In the genomic region with DNA sequence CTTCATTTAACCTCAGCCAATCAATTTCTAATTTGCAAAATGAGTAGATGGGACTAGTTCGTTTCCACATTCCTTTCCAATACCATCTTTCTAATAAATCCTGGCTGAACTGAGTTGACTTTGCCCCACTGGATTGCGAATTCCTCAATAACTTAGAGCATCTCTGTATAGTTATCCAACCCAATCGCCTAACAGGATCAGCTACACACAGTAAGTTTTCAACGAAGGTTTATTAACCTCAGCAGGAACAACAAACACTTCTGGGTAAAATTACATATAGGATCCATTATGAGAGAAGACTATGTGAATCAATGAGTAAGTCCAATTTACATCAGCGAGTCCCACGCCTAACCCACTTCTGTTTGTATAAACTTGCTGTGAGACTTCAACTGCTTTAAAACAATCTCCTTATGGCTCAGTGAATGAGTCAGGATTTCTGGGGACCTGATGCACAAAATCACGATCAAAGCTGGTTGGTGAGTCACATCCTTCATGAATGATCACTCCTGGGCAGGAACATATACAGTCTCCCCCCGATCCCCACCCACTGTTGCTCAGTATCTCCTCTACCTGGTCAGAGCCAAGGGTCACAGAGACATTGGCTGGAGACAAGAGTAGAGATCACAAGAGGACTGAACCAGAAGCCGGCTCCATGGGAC, we compare ENCODE assay signal across 14 cellular contexts.
DNase-seq lines count a peak whose midpoint lies in the region; ATAC-seq and TF ChIP-seq lines count a peak whose summit lies in the region.
"Had no signal": no experiment of that assay in that cellular context is flagged by ENCODE, and none has a peak within 500 bp of the region (broad histone marks: within the 10 kb centered on the region; RNA-seq: fewer than 3 reads in every experiment).

No MANE protein-coding gene starts in this region.

- H3K27me3 Mint-ChIP-seq in naive thymus-derived CD4-positive, alpha-beta T cell, result peaks cover 0 to 17% (median 5%) of the 10 kb centered on the region in 5 donors

- H3K4me2 ChIP-seq in PC-3 (ENCODE audit: low read length), result peak overlapping the region; percentile 61
- H3K4me2 ChIP-seq in fibroblast of lung (ENCODE audit: extremely low read depth, insufficient read depth, low read length), result no peak overlapping the region

- no peaks in the 10 kb centered on the region for H3K36me3 Mint-ChIP-seq in naive thymus-derived CD4-positive, alpha-beta T cell

- BruUV-seq in PC-3 (replicated peaks; lab: Mats Ljungman, UMichigan) (no TSS peak), A673 (replicated peaks; lab: Mats Ljungman, UMichigan) (no TSS peak)

- no peak overlapping the region for H3K4me3 Mint-ChIP-seq in naive thymus-derived CD4-positive, alpha-beta T cell
- H3K4me3 Mint-ChIP-seq: activated B cell treated with CpG ODN at 0.5 μM for 24 hours had no signal

- H4K20me1 ChIP-seq in PC-3 (ENCODE audit: low read length), result no peaks in the 10 kb centered on the region
- H4K20me1 ChIP-seq in fibroblast of lung (ENCODE audit: control insufficient read depth, extremely low read depth, insufficient read depth, low read length), result no peaks in the 10 kb centered on the region

- H3K9ac ChIP-seq in PC-3 (ENCODE audit: low read length), result peak overlapping the region; percentile 52
- H3K9ac ChIP-seq in fibroblast of lung (ENCODE audit: insufficient read depth, low read length), result no peak overlapping the region

- H3K4me1 Mint-ChIP-seq in naive thymus-derived CD4-positive, alpha-beta T cell, result peaks cover 0 to 2% (median 0%) of the 10 kb centered on the region in 7 donors
- H3K4me1 Mint-ChIP-seq: activated B cell treated with CpG ODN at 0.5 μM for 24 hours had no signal

- H3K4me3 ChIP-seq in PC-3 (ENCODE audit: low read length), result no peak overlapping the region
- no peak overlapping the region for H3K4me3 ChIP-seq in fibroblast of lung (replicated peaks in 1 of 4; ENCODE audit: control extremely low read depth in 1 of 4, insufficient read depth in 1 of 4, low read depth in 3 of 4, low read length in 4 of 4)
- H3K4me3 ChIP-seq in A673 (ENCODE audit: low read depth, low read length, poor library complexity, severe bottlenecking), result no peak overlapping the region
- no peak overlapping the region for H3K4me3 ChIP-seq in naive thymus-derived CD4-positive, alpha-beta T cell (ENCODE audit: low read length)

- CTCF ChIA-PET in PC-3 (lab: Charles Lee) (no interaction called here), A673 (lab: Charles Lee) (no interaction called here)
- CTCF ChIA-PET in naive thymus-derived CD4-positive, alpha-beta T cell (lab: Charles Lee), result no interaction called here

- ATAC-seq in PC-3, result peak; percentile 82
- ATAC-seq in naive thymus-derived CD4-positive, alpha-beta T cell, result no peak

- H3K79me2 ChIP-seq in PC-3 (ENCODE audit: low read length) (no peaks in the 10 kb centered on the region), fibroblast of lung (ENCODE audit: control insufficient read depth, insufficient read depth, low read length) (no peaks in the 10 kb centered on the region)

- H3K4me1 ChIP-seq in PC-3 (ENCODE audit: insufficient read depth, low read length) (peaks cover 15% of the 10 kb centered on the region), fibroblast of lung (ENCODE audit: control insufficient read depth, extremely low read depth, insufficient read depth, low read length) (no peaks in the 10 kb centered on the region), A673 (ENCODE audit: insufficient read depth, low read length, poor library complexity, severe bottlenecking) (no peaks in the 10 kb centered on the region)
- H3K4me1 ChIP-seq in naive thymus-derived CD4-positive, alpha-beta T cell (ENCODE audit: control insufficient read depth in 2 of 2, insufficient read depth in 2 of 2, low read length in 2 of 2), result no peaks in the 10 kb centered on the region

- no peaks in the 10 kb centered on the region for H3F3A ChIP-seq in PC-3 (ENCODE audit: low read length, unreplicated experiment)

- H3K36me3 ChIP-seq in PC-3 (ENCODE audit: low read depth, low read length) (no peaks in the 10 kb centered on the region), fibroblast of lung (ENCODE audit: control insufficient read depth, insufficient read depth, low read length) (no peaks in the 10 kb centered on the region), A673 (ENCODE audit: insufficient read depth, low read length, poor library complexity, severe bottlenecking) (no peaks in the 10 kb centered on the region)
- no peaks in the 10 kb centered on the region for H3K36me3 ChIP-seq in naive thymus-derived CD4-positive, alpha-beta T cell (ENCODE audit: control insufficient read depth in 2 of 3, insufficient read depth in 3 of 3, low read length in 3 of 3)

- H3K9me3 ChIP-seq in PC-3 (ENCODE audit: low read length), result no peaks in the 10 kb centered on the region
- no peaks in the 10 kb centered on the region for H3K9me3 ChIP-seq in fibroblast of lung (ENCODE audit: control insufficient read depth, insufficient read depth, low read depth, low read length)
- no peaks in the 10 kb centered on the region for H3K9me3 ChIP-seq in A673 (ENCODE audit: low read depth, low read length, poor library complexity, severe bottlenecking)
- H3K9me3 ChIP-seq in naive thymus-derived CD4-positive, alpha-beta T cell (ENCODE audit: control insufficient read depth in 2 of 3, low read length in 3 of 3), result no peaks in the 10 kb centered on the region

- intact Hi-C loops in PC-3 (cut with micrococcal nuclease), result no loop called here
- intact Hi-C loops in A673 (cut with micrococcal nuclease; ENCODE audit: unreplicated experiment), result no loop called here
- intact Hi-C loops in naive thymus-derived CD4-positive, alpha-beta T cell (cut with micrococcal nuclease), result no loop called here

- H3K27me3 ChIP-seq in PC-3 (ENCODE audit: low read length) (no peaks in the 10 kb centered on the region), fibroblast of lung (ENCODE audit: control insufficient read depth, insufficient read depth, low read length) (no peaks in the 10 kb centered on the region), A673 (replicated peaks; ENCODE audit: insufficient read depth, low read depth, low read length, poor library complexity) (no peaks in the 10 kb centered on the region)
- H3K27me3 ChIP-seq in naive thymus-derived CD4-positive, alpha-beta T cell (ENCODE audit: control insufficient read depth in 2 of 2, insufficient read depth in 2 of 2, low read length in 2 of 2), result no peaks in the 10 kb centered on the region

- TF ChIP-seq CTCF in PC-3 (conservative IDR thresholded peaks at IDR 0.05; ENCODE audit: low read depth, low read length), result no peak
- no peak for TF ChIP-seq CTCF in fibroblast of lung (conservative IDR thresholded peaks at IDR 0.05 in 1 of 2, IDR thresholded peaks at IDR 0.05 in 1 of 2; ENCODE audit: low read depth in 1 of 2, low read length in 2 of 2)
- TF ChIP-seq CTCF in A673 (conservative IDR thresholded peaks at IDR 0.05; ENCODE audit: low read depth, low read length), result no peak

- H2AFZ ChIP-seq in PC-3 (ENCODE audit: low read length) (0 out of 2 replicates have a peak overlapping the region, but pooled peaks have one; percentile 15), fibroblast of lung (ENCODE audit: low read length) (no peak overlapping the region)

- DNase-seq in activated T-cell treated with anti-CD3 and anti-CD28 coated beads for 24 hours (ENCODE audit: low read depth), result peak; percentile 2
- no peak for DNase-seq in activated T-cell treated with anti-CD3 and anti-CD28 coated beads for 4 hours
- peak; percentile 92 for DNase-seq in PC-3
- peak; percentile 1 to 81 for DNase-seq in fibroblast of lung (ENCODE audit: low read depth in 2 of 2)
- peak; percentile 2 to 7 for DNase-seq in stimulated activated CD8-positive, alpha-beta memory T cell treated with anti-CD3 and anti-CD28 coated beads, Interleukin-2, amount 100 ng/mL, for 48 hours (ENCODE audit: low read depth in 2 of 2)
- DNase-seq in central memory CD4-positive, alpha-beta T cell, result no peak
- no peak for DNase-seq in A673 (ENCODE audit: low spot score)
- no peak for DNase-seq in naive thymus-derived CD4-positive, alpha-beta T cell
- DNase-seq: activated B cell treated with CpG ODN at 0.5 μM for 24 hours; amniotic stem cell; effector CD8-positive, alpha-beta T cell; hippocampal formation; trophoblast cell had no signal

- POLR2A ChIA-PET in PC-3 (lab: Charles Lee; ENCODE audit: unreplicated experiment) (no interaction called here), A673 (lab: Charles Lee; ENCODE audit: low non-redundant PET) (no interaction called here)
- POLR2A ChIA-PET in naive thymus-derived CD4-positive, alpha-beta T cell (lab: Charles Lee), result no interaction called here

- H3K9me3 Mint-ChIP-seq in naive thymus-derived CD4-positive, alpha-beta T cell, result peaks cover 0 to 7% (median 3%) of the 10 kb centered on the region in 11 donors

- no peak overlapping the region for H3K27ac Mint-ChIP-seq in naive thymus-derived CD4-positive, alpha-beta T cell
- H3K27ac Mint-ChIP-seq: activated B cell treated with CpG ODN at 0.5 μM for 24 hours, progenitor cell of endocrine pancreas had no signal

- no peaks in the 10 kb centered on the region for H3K9me2 ChIP-seq in PC-3 (replicated peaks; ENCODE audit: low read length)

- H3K27ac ChIP-seq in PC-3 (ENCODE audit: low read length) (peak overlapping the region; percentile 93), fibroblast of lung (ENCODE audit: insufficient read depth, low read length) (no peak overlapping the region), A673 (ENCODE audit: low read depth, low read length, poor library complexity, severe bottlenecking) (no peak overlapping the region)
- no peak overlapping the region for H3K27ac ChIP-seq in naive thymus-derived CD4-positive, alpha-beta T cell (ENCODE audit: low read depth, low read length)

Comparison
In these comparisons a context has a peak if more than half of its experiments do, and no peak if none do; other contexts are left out.
1. DNase-seq: peak in activated T-cell treated with anti-CD3 and anti-CD28 coated beads for 24 hours (single experiment), PC-3 (single experiment), fibroblast of lung (2 of 2) and stimulated activated CD8-positive, alpha-beta memory T cell treated with anti-CD3 and anti-CD28 coated beads, Interleukin-2, amount 100 ng/mL, for 48 hours (2 of 2); none in activated T-cell treated with anti-CD3 and anti-CD28 coated beads for 4 hours (single experiment), central memory CD4-positive, alpha-beta T cell (single experiment), A673 (single experiment) and naive thymus-derived CD4-positive, alpha-beta T cell (0 of 9).